Comparison of ENCODE assay signal across 8 cellular contexts in genomic region chr7:37916673-37917660, GRCh38. TPM values are rescaled to one million over a fixed set of nuclear protein-coding genes. Genes with fewer than 3 reads are reported as not detected.
DNase-seq lines count a peak whose midpoint lies in the region; ATAC-seq, FAIRE-seq and TF ChIP-seq lines count a peak whose summit lies in the region.

Gene SFRP4, minus strand, starts transcription at chr7:37916817. Its CDS starts 280 bp downstream, at chr7:37916537.

- H3K27ac ChIP-seq in astrocyte (ENCODE audit: low read depth, low read length) (peak within 1 kb of the TSS; percentile 29), right cardiac atrium (ENCODE audit: low read length) (no peak within 1 kb of the TSS)

- H3K27me3 ChIP-seq in astrocyte (ENCODE audit: insufficient read depth, low read length) (peaks cover 17% of the 10 kb centered on the region), right cardiac atrium (ENCODE audit: control insufficient read depth, insufficient read depth) (no peaks in the 10 kb centered on the region)

- H3K4me1 Mint-ChIP-seq in astrocyte (ENCODE audit: low read depth, unreplicated experiment) (peaks cover 4% of the 10 kb centered on the region), progenitor cell of endocrine pancreas (ENCODE audit: low read depth) (peaks cover 6% of the 10 kb centered on the region)

- peaks cover 6% of the 10 kb centered on the region for H3K79me2 ChIP-seq in astrocyte (ENCODE audit: insufficient read depth, low read length)

- no peak for FAIRE-seq in astrocyte (lab: Jason Lieb, UNC)

- H3K27ac Mint-ChIP-seq in astrocyte (ENCODE audit: unreplicated experiment) (peak within 1 kb of the TSS; percentile 0), progenitor cell of endocrine pancreas (no peak within 1 kb of the TSS)

- H3K27me3 Mint-ChIP-seq in astrocyte (ENCODE audit: low read depth, unreplicated experiment) = peaks cover 45% of the 10 kb centered on the region
- H3K27me3 Mint-ChIP-seq in progenitor cell of endocrine pancreas = peaks cover 91% of the 10 kb centered on the region

- intact Hi-C loops in right cardiac atrium (cut with DNase I) = no loop called here

- DNase-seq in NCI-H2196 (lab: John Stamatoyannopoulos, UW; ENCODE audit: unreplicated experiment) (peak; percentile 2), NCI-H2196 treated with DMSO at 0.1 percent for 48 hours (lab: John Stamatoyannopoulos, UW; ENCODE audit: unreplicated experiment) (no peak), NCI-H510A (lab: John Stamatoyannopoulos, UW) (peak; percentile 9), astrocyte (ENCODE audit: low read depth) (peak; percentile 56), right cardiac atrium (peak; percentile 78 to 91 (median 90)), progenitor cell of endocrine pancreas (ENCODE audit: low spot score, unreplicated experiment) (peak; percentile 27), occipital lobe (lab: John Stamatoyannopoulos, UW) (no peak)

- H2AFZ ChIP-seq in astrocyte (ENCODE audit: low read depth, low read length) = peak within 1 kb of the TSS; percentile 82

- peak within 1 kb of the TSS; percentile 89 for H3K4me2 ChIP-seq in astrocyte (ENCODE audit: low read length)

- no peaks in the 10 kb centered on the region for H4K20me1 ChIP-seq in astrocyte (ENCODE audit: insufficient read depth, low read length)

- H3K4me3 ChIP-seq in astrocyte (ENCODE audit: insufficient read depth, low read depth, low read length) (peak within 1 kb of the TSS; percentile 54), right cardiac atrium (ENCODE audit: low read length) (peak within 1 kb of the TSS; percentile 4)

- no peaks in the 10 kb centered on the region for H3K36me3 ChIP-seq in astrocyte (ENCODE audit: insufficient read depth, low read length)

- WGBS in right cardiac atrium = under 1% methylated on average over 46 of the region's 46 CpGs

- peak; percentile 39 for ATAC-seq in HG02678 (IDR thresholded peaks at IDR 0.05; ENCODE audit: unreplicated experiment)
- ATAC-seq in right cardiac atrium = peak; percentile 78 to 80

- peak within 1 kb of the TSS; percentile 72 for H3K9ac ChIP-seq in astrocyte (ENCODE audit: low read length)

- TF ChIP-seq CTCF in astrocyte (IDR thresholded peaks at IDR 0.05; ENCODE audit: insufficient read depth, low read depth, low read length) (peak; percentile 74), progenitor cell of endocrine pancreas (IDR thresholded peaks at IDR 0.05; ENCODE audit: unreplicated experiment) (peak; percentile 75)

- H3K36me3 Mint-ChIP-seq in astrocyte (ENCODE audit: low read depth, unreplicated experiment) (no peaks in the 10 kb centered on the region), progenitor cell of endocrine pancreas (ENCODE audit: insufficient read depth) (no peaks in the 10 kb centered on the region)

- H3K9me3 ChIP-seq in astrocyte (ENCODE audit: insufficient read depth, low read depth, low read length) (no peaks in the 10 kb centered on the region), right cardiac atrium (ENCODE audit: control insufficient read depth, low read length) (no peaks in the 10 kb centered on the region)

- peaks cover 28% of the 10 kb centered on the region for H3K4me1 ChIP-seq in astrocyte (ENCODE audit: insufficient read depth, low read length)
- H3K4me1 ChIP-seq in right cardiac atrium (ENCODE audit: control insufficient read depth, insufficient read depth, low read length) = no peaks in the 10 kb centered on the region

- H3K4me3 Mint-ChIP-seq in astrocyte (ENCODE audit: unreplicated experiment) (peak within 1 kb of the TSS; percentile 71), progenitor cell of endocrine pancreas (ENCODE audit: low read depth) (peak within 1 kb of the TSS; percentile 67)

- H3K9me3 Mint-ChIP-seq in astrocyte (ENCODE audit: unreplicated experiment) (no peaks in the 10 kb centered on the region), progenitor cell of endocrine pancreas (ENCODE audit: low read depth) (no peaks in the 10 kb centered on the region)

RNA-seq across cellular contexts. Expression of gene SFRP4, which starts in this region (rescaled TPM):
- total RNA-seq in astrocyte (0.19 and 0.39 TPM in 2 replicates), right cardiac atrium (1 to 10 TPM; 2.2 to 3.8 (median 3.6) TPM), progenitor cell of endocrine pancreas (not detected in 2 replicates), occipital lobe (1.1 TPM)
- 2.2 TPM for polyA plus RNA-seq in right cardiac atrium

Comparison
In these comparisons a context has a peak if more than half of its experiments do, and no peak if none do; other contexts are left out.
1. DNase-seq: peak in NCI-H2196 (single experiment), NCI-H510A (single experiment) and right cardiac atrium (3 of 3); none in NCI-H2196 treated with DMSO at 0.1 percent for 48 hours (single experiment) and occipital lobe (single experiment).
2. Peak in DNase-seq, H3K4me3 ChIP-seq, H3K27ac ChIP-seq, H3K9ac ChIP-seq and H3K4me2 ChIP-seq in astrocyte; RNA of the gene not detected or under 1 TPM.
3. Peak in DNase-seq in progenitor cell of endocrine pancreas; RNA of the gene not detected or under 1 TPM.